Comparison of ENCODE assay signal across 13 cellular contexts in the genomic region with DNA sequence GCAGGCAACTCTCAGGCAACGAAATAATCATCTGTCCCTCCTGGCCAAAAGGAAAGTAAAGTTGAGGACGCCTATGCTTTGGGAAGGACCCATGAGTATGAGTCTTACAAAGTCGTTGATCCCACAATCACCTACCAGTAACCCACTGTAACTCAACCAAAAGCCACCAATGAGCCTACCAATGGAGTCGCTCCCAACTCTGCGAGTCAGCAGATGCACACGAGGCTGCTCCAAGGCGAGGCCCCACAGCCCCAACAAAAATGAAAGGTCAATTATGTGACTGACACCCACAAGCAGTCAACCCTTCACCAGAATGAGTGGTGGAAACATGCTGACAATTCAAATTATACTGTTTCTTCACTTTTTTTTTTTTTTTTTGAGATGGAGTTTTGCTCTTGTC. TPM values are rescaled to one million over a fixed set of nuclear protein-coding genes. Genes with fewer than 3 reads are reported as not detected.
DNase-seq lines count a peak whose midpoint lies in the region; ATAC-seq and TF ChIP-seq lines count a peak whose summit lies in the region.
"Had no signal": no experiment of that assay in that cellular context is flagged by ENCODE, and none has a peak within 500 bp of the region (broad histone marks: within the 10 kb centered on the region; RNA-seq: fewer than 3 reads in every experiment).

No MANE protein-coding gene starts in this region.

- peak; percentile 12 for DNase-seq in activated CD4-positive, alpha-beta memory T cell treated with anti-CD3 and anti-CD28 coated beads for 36 hours
- DNase-seq in activated CD4-positive, alpha-beta memory T cell treated with anti-CD3 and anti-CD28 coated beads, Interleukin-2, amount 10 ng/mL, durations not matched to agents 7 days and 5 days = no peak
- DNase-seq in stimulated activated CD4-positive, alpha-beta T cell treated with anti-CD3 and anti-CD28 coated beads, Interleukin-1b, Interleukin-23, amount 100 ng/mL, for 48 hours = peak; percentile 32
- no peak for DNase-seq in stimulated activated CD4-positive, alpha-beta T cell treated with anti-CD3 and anti-CD28 coated beads, Interleukin-2, amount 100 ng/mL, for 48 hours
- no peak for DNase-seq in WTC11 (ENCODE audit: low spot score)
- DNase-seq in stimulated activated CD8-positive, alpha-beta memory T cell treated with anti-CD3 and anti-CD28 coated beads, Interleukin-4, amount 100 ng/mL, for 48 hours = peak; percentile 37
- DNase-seq in HEK293T (ENCODE audit: extremely low spot score) = no peak
- DNase-seq: C1 segment of cervical spinal cord; Calu3; CD4-positive, alpha-beta T cell; DMS 273 treated with DMSO at 0.1 percent for 48 hours had no signal

- no peaks in the 10 kb centered on the region for H3K9me3 Mint-ChIP-seq in activated CD4-positive, alpha-beta memory T cell treated with anti-CD3 and anti-CD28 coated beads for 36 hours
- peaks cover 3% of the 10 kb centered on the region for H3K9me3 Mint-ChIP-seq in activated CD4-positive, alpha-beta memory T cell treated with anti-CD3 and anti-CD28 coated beads, Interleukin-2, amount 10 ng/mL, durations not matched to agents 7 days and 5 days
- no peaks in the 10 kb centered on the region for H3K9me3 Mint-ChIP-seq in WTC11
- H3K9me3 Mint-ChIP-seq: CD4-positive, alpha-beta T cell had no signal

- POLR2A ChIA-PET in activated CD4-positive, alpha-beta memory T cell treated with anti-CD3 and anti-CD28 coated beads for 36 hours (lab: Charles Lee) = no interaction called here
- POLR2A ChIA-PET in activated CD4-positive, alpha-beta memory T cell treated with anti-CD3 and anti-CD28 coated beads, Interleukin-2, amount 10 ng/mL, durations not matched to agents 7 days and 5 days (lab: Charles Lee) = no interaction called here
- POLR2A ChIA-PET in WTC11 (lab: Charles Lee) (no interaction called here), HEK293T (lab: Yijun Ruan, JAX) (interaction anchor here (1.6 kb wide), 1 partner anchor 12 kb away, joined by 5 read pairs; a partner anchor contains a TSS)

- no peak for TF ChIP-seq CTCF in WTC11 (IDR thresholded peaks at IDR 0.05)

- peaks cover 7% of the 10 kb centered on the region for H3K4me1 Mint-ChIP-seq in activated CD4-positive, alpha-beta memory T cell treated with anti-CD3 and anti-CD28 coated beads for 36 hours (ENCODE audit: low read depth)
- H3K4me1 Mint-ChIP-seq in activated CD4-positive, alpha-beta memory T cell treated with anti-CD3 and anti-CD28 coated beads, Interleukin-2, amount 10 ng/mL, durations not matched to agents 7 days and 5 days = peaks cover 5% of the 10 kb centered on the region
- H3K4me1 Mint-ChIP-seq in WTC11 = 0 out of 2 replicates have a peak, but pooled peaks cover 3% of the 10 kb centered on the region
- H3K4me1 Mint-ChIP-seq: B cell had no signal

- ATAC-seq in WTC11 (no peak), GM21737 (IDR thresholded peaks at IDR 0.05; ENCODE audit: unreplicated experiment) (no peak)

- CTCF ChIA-PET in activated CD4-positive, alpha-beta memory T cell treated with anti-CD3 and anti-CD28 coated beads for 36 hours (lab: Charles Lee) = no interaction called here
- CTCF ChIA-PET in activated CD4-positive, alpha-beta memory T cell treated with anti-CD3 and anti-CD28 coated beads, Interleukin-2, amount 10 ng/mL, durations not matched to agents 7 days and 5 days (lab: Charles Lee) = no interaction called here
- CTCF ChIA-PET in WTC11 (lab: Charles Lee) = interaction anchor here (1.4 kb wide), 1 partner anchor 56 kb away, joined by 5 read pairs; no protein-coding TSS in a partner anchor
- CTCF ChIA-PET in HEK293T (lab: Yijun Ruan, JAX) = no interaction called here

- H3K27ac Mint-ChIP-seq in activated CD4-positive, alpha-beta memory T cell treated with anti-CD3 and anti-CD28 coated beads for 36 hours = no peak overlapping the region
- H3K27ac Mint-ChIP-seq in activated CD4-positive, alpha-beta memory T cell treated with anti-CD3 and anti-CD28 coated beads, Interleukin-2, amount 10 ng/mL, durations not matched to agents 7 days and 5 days = no peak overlapping the region
- H3K27ac Mint-ChIP-seq in WTC11 = peak overlapping the region; percentile 64; the same call in 1 of the 2 replicates
- H3K27ac Mint-ChIP-seq: B cell; CD4-positive, alpha-beta T cell had no signal

- intact Hi-C loops in activated CD4-positive, alpha-beta memory T cell treated with anti-CD3 and anti-CD28 coated beads for 36 hours (cut with micrococcal nuclease) = no loop called here

- no peak overlapping the region for H3K4me3 Mint-ChIP-seq in activated CD4-positive, alpha-beta memory T cell treated with anti-CD3 and anti-CD28 coated beads for 36 hours
- no peak overlapping the region for H3K4me3 Mint-ChIP-seq in activated CD4-positive, alpha-beta memory T cell treated with anti-CD3 and anti-CD28 coated beads, Interleukin-2, amount 10 ng/mL, durations not matched to agents 7 days and 5 days
- H3K4me3 Mint-ChIP-seq in WTC11 = no peak overlapping the region
- H3K4me3 Mint-ChIP-seq: B cell; CD4-positive, alpha-beta T cell had no signal

- peaks cover 45% of the 10 kb centered on the region for H3K36me3 Mint-ChIP-seq in activated CD4-positive, alpha-beta memory T cell treated with anti-CD3 and anti-CD28 coated beads for 36 hours
- H3K36me3 Mint-ChIP-seq in activated CD4-positive, alpha-beta memory T cell treated with anti-CD3 and anti-CD28 coated beads, Interleukin-2, amount 10 ng/mL, durations not matched to agents 7 days and 5 days (ENCODE audit: low read depth) = peaks cover 66% of the 10 kb centered on the region
- H3K36me3 Mint-ChIP-seq in WTC11 = peaks cover 86% of the 10 kb centered on the region

- no peaks in the 10 kb centered on the region for H3K27me3 Mint-ChIP-seq in activated CD4-positive, alpha-beta memory T cell treated with anti-CD3 and anti-CD28 coated beads for 36 hours
- H3K27me3 Mint-ChIP-seq in activated CD4-positive, alpha-beta memory T cell treated with anti-CD3 and anti-CD28 coated beads, Interleukin-2, amount 10 ng/mL, durations not matched to agents 7 days and 5 days = no peaks in the 10 kb centered on the region
- H3K27me3 Mint-ChIP-seq in WTC11 (ENCODE audit: low read depth) = no peaks in the 10 kb centered on the region
- H3K27me3 Mint-ChIP-seq: B cell; CD4-positive, alpha-beta T cell had no signal

TF ChIP-seq in WTC11, 78 proteins besides CTCF, POLR2A, EP300 and RAD21 (continues in another document):
- TF ChIP-seq, protein P1, sequence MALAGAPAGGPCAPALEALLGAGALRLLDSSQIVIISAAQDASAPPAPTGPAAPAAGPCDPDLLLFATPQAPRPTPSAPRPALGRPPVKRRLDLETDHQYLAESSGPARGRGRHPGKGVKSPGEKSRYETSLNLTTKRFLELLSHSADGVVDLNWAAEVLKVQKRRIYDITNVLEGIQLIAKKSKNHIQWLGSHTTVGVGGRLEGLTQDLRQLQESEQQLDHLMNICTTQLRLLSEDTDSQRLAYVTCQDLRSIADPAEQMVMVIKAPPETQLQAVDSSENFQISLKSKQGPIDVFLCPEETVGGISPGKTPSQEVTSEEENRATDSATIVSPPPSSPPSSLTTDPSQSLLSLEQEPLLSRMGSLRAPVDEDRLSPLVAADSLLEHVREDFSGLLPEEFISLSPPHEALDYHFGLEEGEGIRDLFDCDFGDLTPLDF (CRISPR knock-in tag; IDR thresholded peaks at IDR 0.05) = no peak

TF ChIP-seq in HEK293T, 16 proteins besides CTCF, POLR2A, EP300 and RAD21:
- TF ChIP-seq BHLHE40 (IDR thresholded peaks at IDR 0.05; ENCODE audit: borderline replicate concordance) (no peak), LEF1 (IDR thresholded peaks at IDR 0.05; ENCODE audit: borderline replicate concordance) (no peak), ARNT (IDR thresholded peaks at IDR 0.05) (no peak), ELF4 (IDR thresholded peaks at IDR 0.05) (no peak), ZNF384 (IDR thresholded peaks at IDR 0.05) (no peak), SUZ12 (IDR thresholded peaks at IDR 0.05) (no peak), FOXK2 (IDR thresholded peaks at IDR 0.05) (no peak), NFRKB (IDR thresholded peaks at IDR 0.05) (no peak), CTBP1 (IDR thresholded peaks at IDR 0.05; ENCODE audit: borderline replicate concordance) (no peak)
- TF ChIP-seq, protein P2, sequence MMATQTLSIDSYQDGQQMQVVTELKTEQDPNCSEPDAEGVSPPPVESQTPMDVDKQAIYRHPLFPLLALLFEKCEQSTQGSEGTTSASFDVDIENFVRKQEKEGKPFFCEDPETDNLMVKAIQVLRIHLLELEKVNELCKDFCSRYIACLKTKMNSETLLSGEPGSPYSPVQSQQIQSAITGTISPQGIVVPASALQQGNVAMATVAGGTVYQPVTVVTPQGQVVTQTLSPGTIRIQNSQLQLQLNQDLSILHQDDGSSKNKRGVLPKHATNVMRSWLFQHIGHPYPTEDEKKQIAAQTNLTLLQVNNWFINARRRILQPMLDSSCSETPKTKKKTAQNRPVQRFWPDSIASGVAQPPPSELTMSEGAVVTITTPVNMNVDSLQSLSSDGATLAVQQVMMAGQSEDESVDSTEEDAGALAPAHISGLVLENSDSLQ (IDR thresholded peaks at IDR 0.05) = no peak

RNA-seq across cellular contexts. Expression of a gene that starts 12.0 kb away (rescaled TPM):
- total RNA-seq in activated CD4-positive, alpha-beta memory T cell treated with anti-CD3 and anti-CD28 coated beads for 36 hours = 10 to 100 TPM; 13.5 to 18.9 TPM
- 10 to 100 TPM; 15.5 to 17.4 TPM for total RNA-seq in activated CD4-positive, alpha-beta memory T cell treated with anti-CD3 and anti-CD28 coated beads, Interleukin-2, amount 10 ng/mL, durations not matched to agents 7 days and 5 days
- total RNA-seq in WTC11 (2021) = 44.1 to 64.8 TPM (median 45.7 TPM) in 3 replicates

RNA-seq across cellular contexts. Expression of a gene that starts 21.5 kb away (rescaled TPM):
- 10 to 100 TPM; 45.6 to 47.2 TPM for total RNA-seq in activated CD4-positive, alpha-beta memory T cell treated with anti-CD3 and anti-CD28 coated beads for 36 hours
- total RNA-seq in activated CD4-positive, alpha-beta memory T cell treated with anti-CD3 and anti-CD28 coated beads, Interleukin-2, amount 10 ng/mL, durations not matched to agents 7 days and 5 days = 10 to 100 TPM; 42.0 to 44.1 TPM
- 167 to 172 TPM (median 170 TPM) in 3 replicates for total RNA-seq in WTC11 (2021)

Comparison
In these comparisons a context has a peak if more than half of its experiments do, and no peak if none do; other contexts are left out.
1. DNase-seq: peak in activated CD4-positive, alpha-beta memory T cell treated with anti-CD3 and anti-CD28 coated beads for 36 hours (single experiment), stimulated activated CD4-positive, alpha-beta T cell treated with anti-CD3 and anti-CD28 coated beads, Interleukin-1b, Interleukin-23, amount 100 ng/mL, for 48 hours (single experiment) and stimulated activated CD8-positive, alpha-beta memory T cell treated with anti-CD3 and anti-CD28 coated beads, Interleukin-4, amount 100 ng/mL, for 48 hours (single experiment); none in activated CD4-positive, alpha-beta memory T cell treated with anti-CD3 and anti-CD28 coated beads, Interleukin-2, amount 10 ng/mL, durations not matched to agents 7 days and 5 days (single experiment), stimulated activated CD4-positive, alpha-beta T cell treated with anti-CD3 and anti-CD28 coated beads, Interleukin-2, amount 100 ng/mL, for 48 hours (0 of 2), WTC11 (single experiment) and HEK293T (single experiment).